12 cellular contexts compared by ENCODE assay signal in the genomic region with DNA sequence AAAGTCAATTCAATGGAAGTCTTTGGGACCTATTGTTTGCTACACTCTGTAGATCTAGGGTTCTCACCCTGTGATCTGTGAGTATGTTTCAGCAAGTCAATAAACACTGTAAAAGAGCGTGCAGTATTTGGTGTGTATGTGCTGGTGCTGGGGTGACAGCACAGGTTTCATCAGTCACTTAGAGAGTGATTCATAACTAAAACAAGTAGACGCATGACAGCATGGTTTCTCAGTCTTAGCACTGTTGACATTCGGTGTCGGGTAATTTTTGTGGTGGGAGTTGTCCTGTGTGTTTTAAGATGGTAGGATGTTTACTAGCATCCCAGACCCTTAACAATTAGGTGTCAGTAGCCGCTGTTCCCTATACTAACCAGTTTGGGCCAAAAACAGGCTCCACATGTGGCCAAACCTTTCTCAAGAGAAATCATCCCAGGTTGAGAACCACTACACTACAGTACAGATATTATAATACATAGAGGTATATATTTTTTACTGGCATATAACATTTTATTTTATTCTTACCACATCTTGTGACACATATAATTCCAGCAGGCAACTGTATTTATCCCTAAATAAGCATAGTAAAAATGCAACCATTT.
DNase-seq lines count a peak whose midpoint lies in the region; ATAC-seq and TF ChIP-seq lines count a peak whose summit lies in the region.
"Had no signal": no experiment of that assay in that cellular context is flagged by ENCODE, and none has a peak within 500 bp of the region (broad histone marks: within the 10 kb centered on the region; RNA-seq: fewer than 3 reads in every experiment).

No MANE protein-coding gene starts in this region.

- H3K9me3 ChIP-seq in uterus: no peaks in the 10 kb centered on the region

- intact Hi-C loops in activated CD4-positive, alpha-beta T cell treated with anti-CD3 and anti-CD28 coated beads for 36 hours (cut with DNase I, micrococcal nuclease): no loop called here
- intact Hi-C loops in uterus (cut with DNase I; ENCODE audit: low total_unique reads): no loop called here

- H3K36me3 ChIP-seq in uterus: no peaks in the 10 kb centered on the region

- H3K27ac ChIP-seq in RWPE1 (no peak overlapping the region), uterus (no peak overlapping the region)

- no peak for TF ChIP-seq POLR2A in uterus (IDR thresholded peaks at IDR 0.05)

- CTCF ChIA-PET in activated CD4-positive, alpha-beta T cell treated with anti-CD3 and anti-CD28 coated beads for 36 hours (lab: Charles Lee): no interaction called here
- CTCF ChIA-PET in RWPE1 (lab: Yijun Ruan, JAX): no interaction called here

- no peaks in the 10 kb centered on the region for H3K36me3 Mint-ChIP-seq in activated CD4-positive, alpha-beta T cell treated with anti-CD3 and anti-CD28 coated beads for 36 hours (ENCODE audit: low read depth)
- H3K36me3 Mint-ChIP-seq: activated naive CD8-positive, alpha-beta T cell treated with anti-CD3 and anti-CD28 coated beads, Interleukin-2, amount 10 ng/mL, durations not matched to agents 7 days and 5 days had no signal

- POLR2A ChIA-PET in activated CD4-positive, alpha-beta T cell treated with anti-CD3 and anti-CD28 coated beads for 36 hours (lab: Charles Lee): no interaction called here
- POLR2A ChIA-PET in RWPE1 (lab: Yijun Ruan, JAX; ENCODE audit: low non-redundant PET): no interaction called here

- TF ChIP-seq CTCF in RWPE1 (conservative IDR thresholded peaks at IDR 0.05; ENCODE audit: low read depth) (no peak), uterus (IDR thresholded peaks at IDR 0.05) (no peak)

- H3K27me3 Mint-ChIP-seq in activated CD4-positive, alpha-beta T cell treated with anti-CD3 and anti-CD28 coated beads for 36 hours: peaks cover 2% of the 10 kb centered on the region
- H3K27me3 Mint-ChIP-seq: activated naive CD8-positive, alpha-beta T cell treated with anti-CD3 and anti-CD28 coated beads, Interleukin-2, amount 10 ng/mL, durations not matched to agents 7 days and 5 days had no signal

- no peaks in the 10 kb centered on the region for H3K4me1 ChIP-seq in uterus

- H3K4me3 Mint-ChIP-seq in activated CD4-positive, alpha-beta T cell treated with anti-CD3 and anti-CD28 coated beads for 36 hours: no peak overlapping the region
- H3K4me3 Mint-ChIP-seq: activated naive CD8-positive, alpha-beta T cell treated with anti-CD3 and anti-CD28 coated beads, Interleukin-2, amount 10 ng/mL, durations not matched to agents 7 days and 5 days had no signal

- no peaks in the 10 kb centered on the region for H3K9me3 Mint-ChIP-seq in activated CD4-positive, alpha-beta T cell treated with anti-CD3 and anti-CD28 coated beads for 36 hours (ENCODE audit: low read depth)
- H3K9me3 Mint-ChIP-seq: activated naive CD8-positive, alpha-beta T cell treated with anti-CD3 and anti-CD28 coated beads, Interleukin-2, amount 10 ng/mL, durations not matched to agents 7 days and 5 days had no signal

- peak; percentile 22 for DNase-seq in activated CD4-positive, alpha-beta T cell treated with anti-CD3 and anti-CD28 coated beads for 36 hours
- DNase-seq in activated CD4-positive, alpha-beta T cell treated with anti-CD3 and anti-CD28 coated beads, Interleukin-2, amount 50 U/mL, for 4 hours: no peak
- DNase-seq in RWPE1 (ENCODE audit: low spot score): peak; percentile 49
- DNase-seq in myocyte (ENCODE audit: low read depth): peak; percentile 30
- no peak for DNase-seq in COLO668 (lab: John Stamatoyannopoulos, UW; ENCODE audit: unreplicated experiment)
- DNase-seq in DMS 273 (lab: John Stamatoyannopoulos, UW; ENCODE audit: unreplicated experiment): no peak
- no peak for DNase-seq in uterus
- DNase-seq: activated CD4-positive, alpha-beta T cell treated with anti-CD3 and anti-CD28 coated beads for 48 hours; activated naive CD8-positive, alpha-beta T cell treated with anti-CD3 and anti-CD28 coated beads, Interleukin-2, amount 10 ng/mL, durations not matched to agents 7 days and 5 days; NCI-H187 had no signal

- H3K27ac Mint-ChIP-seq in activated CD4-positive, alpha-beta T cell treated with anti-CD3 and anti-CD28 coated beads for 36 hours: no peak overlapping the region
- H3K27ac Mint-ChIP-seq: activated naive CD8-positive, alpha-beta T cell treated with anti-CD3 and anti-CD28 coated beads, Interleukin-2, amount 10 ng/mL, durations not matched to agents 7 days and 5 days had no signal

- H3K27me3 ChIP-seq in uterus: no peaks in the 10 kb centered on the region

- peak; percentile 98 for ATAC-seq in activated CD4-positive, alpha-beta T cell treated with anti-CD3 and anti-CD28 coated beads for 36 hours
- ATAC-seq in HG02610 (IDR thresholded peaks at IDR 0.05; ENCODE audit: unreplicated experiment): peak; percentile 70
- ATAC-seq: Right ventricle myocardium inferior had no signal

- H3K4me3 ChIP-seq in uterus: no peak overlapping the region

- no peaks in the 10 kb centered on the region for H3K4me1 Mint-ChIP-seq in activated CD4-positive, alpha-beta T cell treated with anti-CD3 and anti-CD28 coated beads for 36 hours

Comparison
In these comparisons a context has a peak if more than half of its experiments do, and no peak if none do; other contexts are left out.
1. DNase-seq: peak in activated CD4-positive, alpha-beta T cell treated with anti-CD3 and anti-CD28 coated beads for 36 hours (single experiment), RWPE1 (single experiment) and myocyte (single experiment); none in activated CD4-positive, alpha-beta T cell treated with anti-CD3 and anti-CD28 coated beads, Interleukin-2, amount 50 U/mL, for 4 hours (0 of 2), COLO668 (single experiment), DMS 273 (single experiment) and uterus (0 of 2).